22 cellular contexts compared by ENCODE assay signal in genomic region chr9:100129772-100130171, GRCh38.
"Had no signal": no experiment of that assay in that cellular context is flagged by ENCODE, and none has a peak within 500 bp of the region (broad histone marks: within the 10 kb centered on the region; RNA-seq: fewer than 3 reads in every experiment).

No MANE protein-coding gene starts in this region.

- H3K36me3 ChIP-seq: prostate gland, right atrium auricular region, thyroid gland had no signal

- H3K4me3 ChIP-seq: esophagus squamous epithelium, lung, mucosa of descending colon, prostate gland, right atrium auricular region, stomach, thyroid gland, vagina had no signal

- H3K27me3 ChIP-seq: esophagus squamous epithelium, right atrium auricular region, stomach, thyroid gland, vagina had no signal

- H3K27ac ChIP-seq: esophagus squamous epithelium, prostate gland, right atrium auricular region, stomach, thyroid gland, vagina had no signal

- H3K27me3 Mint-ChIP-seq: effector memory CD8-positive, alpha-beta T cell; memory B cell; naive thymus-derived CD4-positive, alpha-beta T cell had no signal

- ATAC-seq: effector memory CD8-positive, alpha-beta T cell; mucosa of descending colon; naive thymus-derived CD4-positive, alpha-beta T cell; sciatic nerve; stimulated activated effector memory CD8-positive, alpha-beta T cell treated with anti-CD3 and anti-CD28 coated beads, Interleukin-12 subunit alpha, Interleukin-12 subunit beta, amount 100 ng/mL, for 72 hours had no signal

- H3K9me3 ChIP-seq: esophagus squamous epithelium, mucosa of descending colon, prostate gland, right atrium auricular region, stomach, thyroid gland, vagina had no signal

- H3K4me3 Mint-ChIP-seq: effector memory CD8-positive, alpha-beta T cell; memory B cell; mesothelial cell of epicardium; naive thymus-derived CD4-positive, alpha-beta T cell; nephron progenitor cell; stimulated activated effector memory CD8-positive, alpha-beta T cell treated with anti-CD3 and anti-CD28 coated beads, Interleukin-12 subunit alpha, Interleukin-12 subunit beta, amount 100 ng/mL, for 72 hours had no signal

- H3K4me1 ChIP-seq: esophagus squamous epithelium, prostate gland, right atrium auricular region, stomach, thyroid gland had no signal

- DNase-seq: cortex of kidney; effector memory CD8-positive, alpha-beta T cell; erythroblast; esophagus squamous epithelium; head of caudate nucleus; mucosa of descending colon; naive thymus-derived CD4-positive, alpha-beta T cell; nephron progenitor cell; nucleus accumbens; stimulated activated CD4-positive, alpha-beta T cell treated with anti-CD3 and anti-CD28 coated beads, Interleukin-2, amount 100 ng/mL, for 24 hours; stimulated activated CD4-positive, alpha-beta T cell treated with anti-CD3 and anti-CD28 coated beads, Interleukin-4, amount 100 ng/mL, for 24 hours; stimulated activated naive CD4-positive, alpha-beta T cell treated with Interleukin-2 at 50 U/mL for 16 hours; stomach; thyroid gland had no signal

- H3K9me3 Mint-ChIP-seq: effector memory CD8-positive, alpha-beta T cell; memory B cell; naive thymus-derived CD4-positive, alpha-beta T cell; nephron progenitor cell; stimulated activated effector memory CD8-positive, alpha-beta T cell treated with anti-CD3 and anti-CD28 coated beads, Interleukin-12 subunit alpha, Interleukin-12 subunit beta, amount 100 ng/mL, for 72 hours had no signal

- H3K27ac Mint-ChIP-seq: effector memory CD8-positive, alpha-beta T cell; memory B cell; mesothelial cell of epicardium; naive thymus-derived CD4-positive, alpha-beta T cell; nephron progenitor cell; stimulated activated effector memory CD8-positive, alpha-beta T cell treated with anti-CD3 and anti-CD28 coated beads, Interleukin-12 subunit alpha, Interleukin-12 subunit beta, amount 100 ng/mL, for 72 hours had no signal

- H3K4me1 Mint-ChIP-seq: memory B cell, mesothelial cell of epicardium, nephron progenitor cell had no signal
